Comparison of ENCODE assay signal across 1 cellular context in the genomic region with DNA sequence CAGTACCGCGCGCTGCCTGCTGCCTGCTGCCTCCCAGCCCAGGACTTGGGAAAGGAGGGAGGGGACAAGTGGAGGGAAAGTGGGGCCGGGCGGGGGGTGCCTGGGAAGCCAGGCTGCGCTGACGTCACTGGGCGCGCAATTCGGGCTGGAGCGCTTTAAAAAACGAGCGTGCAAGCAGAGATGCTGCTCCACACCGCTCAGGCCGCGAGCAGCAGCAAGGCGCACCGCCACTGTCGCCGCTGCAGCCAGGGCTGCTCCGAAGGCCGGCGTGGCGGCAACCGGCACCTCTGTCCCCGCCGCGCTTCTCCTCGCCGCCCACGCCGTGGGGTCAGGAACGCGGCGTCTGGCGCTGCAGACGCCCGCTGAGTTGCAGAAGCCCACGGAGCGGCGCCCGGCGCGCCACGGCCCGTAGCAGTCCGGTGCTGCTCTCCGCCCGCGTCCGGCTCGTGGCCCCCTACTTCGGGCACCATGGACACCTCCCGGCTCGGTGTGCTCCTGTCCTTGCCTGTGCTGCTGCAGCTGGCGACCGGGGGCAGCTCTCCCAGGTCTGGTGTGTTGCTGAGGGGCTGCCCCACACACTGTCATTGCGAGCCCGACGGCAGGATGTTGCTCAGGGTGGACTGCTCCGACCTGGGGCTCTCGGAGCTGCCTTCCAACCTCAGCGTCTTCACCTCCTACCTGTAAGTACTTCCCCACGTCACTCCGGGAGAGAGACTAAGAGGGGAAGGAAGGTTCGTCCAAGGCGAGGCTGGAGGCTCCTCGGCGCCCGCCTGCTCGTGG.
TF ChIP-seq lines count a peak whose summit lies in the region.

A gene with protein sequence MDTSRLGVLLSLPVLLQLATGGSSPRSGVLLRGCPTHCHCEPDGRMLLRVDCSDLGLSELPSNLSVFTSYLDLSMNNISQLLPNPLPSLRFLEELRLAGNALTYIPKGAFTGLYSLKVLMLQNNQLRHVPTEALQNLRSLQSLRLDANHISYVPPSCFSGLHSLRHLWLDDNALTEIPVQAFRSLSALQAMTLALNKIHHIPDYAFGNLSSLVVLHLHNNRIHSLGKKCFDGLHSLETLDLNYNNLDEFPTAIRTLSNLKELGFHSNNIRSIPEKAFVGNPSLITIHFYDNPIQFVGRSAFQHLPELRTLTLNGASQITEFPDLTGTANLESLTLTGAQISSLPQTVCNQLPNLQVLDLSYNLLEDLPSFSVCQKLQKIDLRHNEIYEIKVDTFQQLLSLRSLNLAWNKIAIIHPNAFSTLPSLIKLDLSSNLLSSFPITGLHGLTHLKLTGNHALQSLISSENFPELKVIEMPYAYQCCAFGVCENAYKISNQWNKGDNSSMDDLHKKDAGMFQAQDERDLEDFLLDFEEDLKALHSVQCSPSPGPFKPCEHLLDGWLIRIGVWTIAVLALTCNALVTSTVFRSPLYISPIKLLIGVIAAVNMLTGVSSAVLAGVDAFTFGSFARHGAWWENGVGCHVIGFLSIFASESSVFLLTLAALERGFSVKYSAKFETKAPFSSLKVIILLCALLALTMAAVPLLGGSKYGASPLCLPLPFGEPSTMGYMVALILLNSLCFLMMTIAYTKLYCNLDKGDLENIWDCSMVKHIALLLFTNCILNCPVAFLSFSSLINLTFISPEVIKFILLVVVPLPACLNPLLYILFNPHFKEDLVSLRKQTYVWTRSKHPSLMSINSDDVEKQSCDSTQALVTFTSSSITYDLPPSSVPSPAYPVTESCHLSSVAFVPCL (plus strand): TSS at position 186 of the 780 bp plus-strand sequence. CDS start 283 bp downstream, at position 469.

TF ChIP-seq in HepG2, 621 proteins besides CTCF, POLR2A, EP300 and RAD21 (continued from another document and continues in another):
- TF ChIP-seq, protein P1, sequence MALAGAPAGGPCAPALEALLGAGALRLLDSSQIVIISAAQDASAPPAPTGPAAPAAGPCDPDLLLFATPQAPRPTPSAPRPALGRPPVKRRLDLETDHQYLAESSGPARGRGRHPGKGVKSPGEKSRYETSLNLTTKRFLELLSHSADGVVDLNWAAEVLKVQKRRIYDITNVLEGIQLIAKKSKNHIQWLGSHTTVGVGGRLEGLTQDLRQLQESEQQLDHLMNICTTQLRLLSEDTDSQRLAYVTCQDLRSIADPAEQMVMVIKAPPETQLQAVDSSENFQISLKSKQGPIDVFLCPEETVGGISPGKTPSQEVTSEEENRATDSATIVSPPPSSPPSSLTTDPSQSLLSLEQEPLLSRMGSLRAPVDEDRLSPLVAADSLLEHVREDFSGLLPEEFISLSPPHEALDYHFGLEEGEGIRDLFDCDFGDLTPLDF (CRISPR knock-in tag; IDR thresholded peaks at IDR 0.05): peak; percentile 65; the same call in 1 of the 2 replicates
- no peak for TF ChIP-seq FOXP1 (IDR thresholded peaks at IDR 0.05)
- no peak for TF ChIP-seq FOXP1 (CRISPR knock-in tag; IDR thresholded peaks at IDR 0.05)
- TF ChIP-seq, protein P2, sequence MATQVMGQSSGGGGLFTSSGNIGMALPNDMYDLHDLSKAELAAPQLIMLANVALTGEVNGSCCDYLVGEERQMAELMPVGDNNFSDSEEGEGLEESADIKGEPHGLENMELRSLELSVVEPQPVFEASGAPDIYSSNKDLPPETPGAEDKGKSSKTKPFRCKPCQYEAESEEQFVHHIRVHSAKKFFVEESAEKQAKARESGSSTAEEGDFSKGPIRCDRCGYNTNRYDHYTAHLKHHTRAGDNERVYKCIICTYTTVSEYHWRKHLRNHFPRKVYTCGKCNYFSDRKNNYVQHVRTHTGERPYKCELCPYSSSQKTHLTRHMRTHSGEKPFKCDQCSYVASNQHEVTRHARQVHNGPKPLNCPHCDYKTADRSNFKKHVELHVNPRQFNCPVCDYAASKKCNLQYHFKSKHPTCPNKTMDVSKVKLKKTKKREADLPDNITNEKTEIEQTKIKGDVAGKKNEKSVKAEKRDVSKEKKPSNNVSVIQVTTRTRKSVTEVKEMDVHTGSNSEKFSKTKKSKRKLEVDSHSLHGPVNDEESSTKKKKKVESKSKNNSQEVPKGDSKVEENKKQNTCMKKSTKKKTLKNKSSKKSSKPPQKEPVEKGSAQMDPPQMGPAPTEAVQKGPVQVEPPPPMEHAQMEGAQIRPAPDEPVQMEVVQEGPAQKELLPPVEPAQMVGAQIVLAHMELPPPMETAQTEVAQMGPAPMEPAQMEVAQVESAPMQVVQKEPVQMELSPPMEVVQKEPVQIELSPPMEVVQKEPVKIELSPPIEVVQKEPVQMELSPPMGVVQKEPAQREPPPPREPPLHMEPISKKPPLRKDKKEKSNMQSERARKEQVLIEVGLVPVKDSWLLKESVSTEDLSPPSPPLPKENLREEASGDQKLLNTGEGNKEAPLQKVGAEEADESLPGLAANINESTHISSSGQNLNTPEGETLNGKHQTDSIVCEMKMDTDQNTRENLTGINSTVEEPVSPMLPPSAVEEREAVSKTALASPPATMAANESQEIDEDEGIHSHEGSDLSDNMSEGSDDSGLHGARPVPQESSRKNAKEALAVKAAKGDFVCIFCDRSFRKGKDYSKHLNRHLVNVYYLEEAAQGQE (IDR thresholded peaks at IDR 0.05; ENCODE audit: borderline replicate concordance in 1 of 2, low read depth in 1 of 2, low read length in 2 of 2): peak; percentile 31 to 47; a peak in 3 of 4 replicates
- TF ChIP-seq ZNF441 (CRISPR knock-in tag; IDR thresholded peaks at IDR 0.05; ENCODE audit: borderline replicate concordance): peak; percentile 67; the same call in 1 of the 2 replicates
- no peak for TF ChIP-seq ZNF747 (CRISPR knock-in tag; IDR thresholded peaks at IDR 0.05; ENCODE audit: borderline replicate concordance)
- TF ChIP-seq SNAPC2 (CRISPR knock-in tag; IDR thresholded peaks at IDR 0.05): 0 out of 2 replicates have a peak, but pooled peaks have one; percentile 13
- no peak for TF ChIP-seq MATR3 (CRISPR knock-in tag; IDR thresholded peaks at IDR 0.05)
- TF ChIP-seq CENPX (CRISPR knock-in tag; IDR thresholded peaks at IDR 0.05): no peak
- TF ChIP-seq, protein P3, sequence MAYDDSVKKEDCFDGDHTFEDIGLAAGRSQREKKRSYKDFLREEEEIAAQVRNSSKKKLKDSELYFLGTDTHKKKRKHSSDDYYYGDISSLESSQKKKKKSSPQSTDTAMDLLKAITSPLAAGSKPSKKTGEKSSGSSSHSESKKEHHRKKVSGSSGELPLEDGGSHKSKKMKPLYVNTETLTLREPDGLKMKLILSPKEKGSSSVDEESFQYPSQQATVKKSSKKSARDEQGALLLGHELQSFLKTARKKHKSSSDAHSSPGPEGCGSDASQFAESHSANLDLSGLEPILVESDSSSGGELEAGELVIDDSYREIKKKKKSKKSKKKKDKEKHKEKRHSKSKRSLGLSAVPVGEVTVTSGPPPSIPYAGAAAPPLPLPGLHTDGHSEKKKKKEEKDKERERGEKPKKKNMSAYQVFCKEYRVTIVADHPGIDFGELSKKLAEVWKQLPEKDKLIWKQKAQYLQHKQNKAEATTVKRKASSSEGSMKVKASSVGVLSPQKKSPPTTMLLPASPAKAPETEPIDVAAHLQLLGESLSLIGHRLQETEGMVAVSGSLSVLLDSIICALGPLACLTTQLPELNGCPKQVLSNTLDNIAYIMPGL (CRISPR knock-in tag; IDR thresholded peaks at IDR 0.05; ENCODE audit: borderline replicate concordance in 1 of 2, low read depth in 1 of 2): 0 out of 4 replicates have a peak, but pooled peaks of 1 of the 2 experiments have one; percentile 61
- no peak for TF ChIP-seq PHB2 (IDR thresholded peaks at IDR 0.05; ENCODE audit: partially characterized antibody)
- no peak for TF ChIP-seq ZMYM4 (CRISPR knock-in tag; IDR thresholded peaks at IDR 0.05)
- TF ChIP-seq, protein P4, sequence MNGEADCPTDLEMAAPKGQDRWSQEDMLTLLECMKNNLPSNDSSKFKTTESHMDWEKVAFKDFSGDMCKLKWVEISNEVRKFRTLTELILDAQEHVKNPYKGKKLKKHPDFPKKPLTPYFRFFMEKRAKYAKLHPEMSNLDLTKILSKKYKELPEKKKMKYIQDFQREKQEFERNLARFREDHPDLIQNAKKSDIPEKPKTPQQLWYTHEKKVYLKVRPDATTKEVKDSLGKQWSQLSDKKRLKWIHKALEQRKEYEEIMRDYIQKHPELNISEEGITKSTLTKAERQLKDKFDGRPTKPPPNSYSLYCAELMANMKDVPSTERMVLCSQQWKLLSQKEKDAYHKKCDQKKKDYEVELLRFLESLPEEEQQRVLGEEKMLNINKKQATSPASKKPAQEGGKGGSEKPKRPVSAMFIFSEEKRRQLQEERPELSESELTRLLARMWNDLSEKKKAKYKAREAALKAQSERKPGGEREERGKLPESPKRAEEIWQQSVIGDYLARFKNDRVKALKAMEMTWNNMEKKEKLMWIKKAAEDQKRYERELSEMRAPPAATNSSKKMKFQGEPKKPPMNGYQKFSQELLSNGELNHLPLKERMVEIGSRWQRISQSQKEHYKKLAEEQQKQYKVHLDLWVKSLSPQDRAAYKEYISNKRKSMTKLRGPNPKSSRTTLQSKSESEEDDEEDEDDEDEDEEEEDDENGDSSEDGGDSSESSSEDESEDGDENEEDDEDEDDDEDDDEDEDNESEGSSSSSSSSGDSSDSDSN (CRISPR knock-in tag; IDR thresholded peaks at IDR 0.05): peak; percentile 58; the same call in 1 of the 2 replicates
- TF ChIP-seq, protein P5, sequence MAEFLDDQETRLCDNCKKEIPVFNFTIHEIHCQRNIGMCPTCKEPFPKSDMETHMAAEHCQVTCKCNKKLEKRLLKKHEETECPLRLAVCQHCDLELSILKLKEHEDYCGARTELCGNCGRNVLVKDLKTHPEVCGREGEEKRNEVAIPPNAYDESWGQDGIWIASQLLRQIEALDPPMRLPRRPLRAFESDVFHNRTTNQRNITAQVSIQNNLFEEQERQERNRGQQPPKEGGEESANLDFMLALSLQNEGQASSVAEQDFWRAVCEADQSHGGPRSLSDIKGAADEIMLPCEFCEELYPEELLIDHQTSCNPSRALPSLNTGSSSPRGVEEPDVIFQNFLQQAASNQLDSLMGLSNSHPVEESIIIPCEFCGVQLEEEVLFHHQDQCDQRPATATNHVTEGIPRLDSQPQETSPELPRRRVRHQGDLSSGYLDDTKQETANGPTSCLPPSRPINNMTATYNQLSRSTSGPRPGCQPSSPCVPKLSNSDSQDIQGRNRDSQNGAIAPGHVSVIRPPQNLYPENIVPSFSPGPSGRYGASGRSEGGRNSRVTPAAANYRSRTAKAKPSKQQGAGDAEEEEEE (CRISPR knock-in tag; IDR thresholded peaks at IDR 0.05; ENCODE audit: borderline replicate concordance): no peak
- TF ChIP-seq, protein P6, sequence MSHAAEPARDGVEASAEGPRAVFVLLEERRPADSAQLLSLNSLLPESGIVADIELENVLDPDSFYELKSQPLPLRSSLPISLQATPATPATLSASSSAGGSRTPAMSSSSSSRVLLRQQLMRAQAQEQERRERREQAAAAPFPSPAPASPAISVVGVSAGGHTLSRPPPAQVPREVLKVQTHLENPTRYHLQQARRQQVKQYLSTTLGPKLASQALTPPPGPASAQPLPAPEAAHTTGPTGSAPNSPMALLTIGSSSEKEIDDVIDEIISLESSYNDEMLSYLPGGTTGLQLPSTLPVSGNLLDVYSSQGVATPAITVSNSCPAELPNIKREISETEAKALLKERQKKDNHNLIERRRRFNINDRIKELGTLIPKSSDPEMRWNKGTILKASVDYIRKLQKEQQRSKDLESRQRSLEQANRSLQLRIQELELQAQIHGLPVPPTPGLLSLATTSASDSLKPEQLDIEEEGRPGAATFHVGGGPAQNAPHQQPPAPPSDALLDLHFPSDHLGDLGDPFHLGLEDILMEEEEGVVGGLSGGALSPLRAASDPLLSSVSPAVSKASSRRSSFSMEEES (CRISPR knock-in tag; IDR thresholded peaks at IDR 0.05): peak; percentile 37; the same call in 1 of the 2 replicates
- peak; percentile 18; the same call in 1 of the 2 replicates for TF ChIP-seq ZMAT3 (CRISPR knock-in tag; conservative IDR thresholded peaks at IDR 0.05)
- TF ChIP-seq CCDC6 (CRISPR knock-in tag; IDR thresholded peaks at IDR 0.05): no peak
- TF ChIP-seq, protein P7, sequence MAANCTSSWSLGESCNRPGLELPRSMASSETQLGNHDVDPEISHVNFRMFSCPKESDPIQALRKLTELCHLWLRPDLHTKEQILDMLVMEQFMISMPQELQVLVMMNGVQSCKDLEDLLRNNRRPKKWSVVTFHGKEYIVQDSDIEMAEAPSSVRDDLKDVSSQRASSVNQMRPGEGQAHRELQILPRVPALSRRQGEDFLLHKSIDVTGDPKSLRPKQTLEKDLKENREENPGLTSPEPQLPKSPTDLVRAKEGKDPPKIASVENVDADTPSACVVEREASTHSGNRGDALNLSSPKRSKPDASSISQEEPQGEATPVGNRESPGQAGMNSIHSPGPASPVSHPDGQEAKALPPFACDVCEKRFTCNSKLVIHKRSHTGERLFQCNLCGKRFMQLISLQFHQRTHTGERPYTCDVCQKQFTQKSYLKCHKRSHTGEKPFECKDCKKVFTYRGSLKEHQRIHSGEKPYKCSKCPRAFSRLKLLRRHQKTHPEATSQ (CRISPR knock-in tag; IDR thresholded peaks at IDR 0.05; ENCODE audit: borderline replicate concordance): no peak
- TF ChIP-seq, protein P8, sequence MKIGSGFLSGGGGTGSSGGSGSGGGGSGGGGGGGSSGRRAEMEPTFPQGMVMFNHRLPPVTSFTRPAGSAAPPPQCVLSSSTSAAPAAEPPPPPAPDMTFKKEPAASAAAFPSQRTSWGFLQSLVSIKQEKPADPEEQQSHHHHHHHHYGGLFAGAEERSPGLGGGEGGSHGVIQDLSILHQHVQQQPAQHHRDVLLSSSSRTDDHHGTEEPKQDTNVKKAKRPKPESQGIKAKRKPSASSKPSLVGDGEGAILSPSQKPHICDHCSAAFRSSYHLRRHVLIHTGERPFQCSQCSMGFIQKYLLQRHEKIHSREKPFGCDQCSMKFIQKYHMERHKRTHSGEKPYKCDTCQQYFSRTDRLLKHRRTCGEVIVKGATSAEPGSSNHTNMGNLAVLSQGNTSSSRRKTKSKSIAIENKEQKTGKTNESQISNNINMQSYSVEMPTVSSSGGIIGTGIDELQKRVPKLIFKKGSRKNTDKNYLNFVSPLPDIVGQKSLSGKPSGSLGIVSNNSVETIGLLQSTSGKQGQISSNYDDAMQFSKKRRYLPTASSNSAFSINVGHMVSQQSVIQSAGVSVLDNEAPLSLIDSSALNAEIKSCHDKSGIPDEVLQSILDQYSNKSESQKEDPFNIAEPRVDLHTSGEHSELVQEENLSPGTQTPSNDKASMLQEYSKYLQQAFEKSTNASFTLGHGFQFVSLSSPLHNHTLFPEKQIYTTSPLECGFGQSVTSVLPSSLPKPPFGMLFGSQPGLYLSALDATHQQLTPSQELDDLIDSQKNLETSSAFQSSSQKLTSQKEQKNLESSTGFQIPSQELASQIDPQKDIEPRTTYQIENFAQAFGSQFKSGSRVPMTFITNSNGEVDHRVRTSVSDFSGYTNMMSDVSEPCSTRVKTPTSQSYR (CRISPR knock-in tag; IDR thresholded peaks at IDR 0.05; ENCODE audit: borderline replicate concordance): 0 out of 2 replicates have a peak, but pooled peaks have one; percentile 23
- TF ChIP-seq HOXA5 (CRISPR knock-in tag; IDR thresholded peaks at IDR 0.05): no peak
- no peak for TF ChIP-seq ZFAT (CRISPR knock-in tag; conservative IDR thresholded peaks at IDR 0.05)
- peak; percentile 66; the same call in 1 of the 2 replicates for TF ChIP-seq TOPORS (CRISPR knock-in tag; IDR thresholded peaks at IDR 0.05)
- no peak for TF ChIP-seq ZBTB21 (CRISPR knock-in tag; IDR thresholded peaks at IDR 0.05)
- TF ChIP-seq HOXA9 (CRISPR knock-in tag; IDR thresholded peaks at IDR 0.05; ENCODE audit: borderline replicate concordance): peak; percentile 55; the same call in 1 of the 2 replicates
